Comparison of ENCODE assay signal across 36 cellular contexts in the genomic region with DNA sequence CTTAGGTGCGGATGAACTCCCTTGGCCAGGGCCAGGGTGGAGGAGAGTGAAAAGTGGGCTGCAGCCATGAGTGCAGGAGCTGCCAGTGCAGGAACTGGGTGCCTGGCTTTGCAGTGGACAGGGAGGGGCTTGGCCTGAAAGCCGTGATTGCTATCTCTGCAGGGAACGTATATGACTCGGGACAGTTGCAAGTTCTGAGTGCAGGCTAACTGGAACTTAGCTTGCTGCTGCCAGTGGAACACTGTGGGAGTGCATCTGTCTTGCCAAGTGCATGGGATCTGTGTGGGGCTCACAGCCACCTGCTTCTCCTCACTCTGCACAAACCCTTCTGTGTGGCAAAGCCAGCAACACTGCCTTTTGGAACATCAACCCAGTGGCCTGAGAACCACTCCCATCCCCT. TPM values are rescaled to one million over a fixed set of nuclear protein-coding genes. Genes with fewer than 3 reads are reported as not detected.
"Had no signal": no experiment of that assay in that cellular context is flagged by ENCODE, and none has a peak within 500 bp of the region (broad histone marks: within the 10 kb centered on the region; RNA-seq: fewer than 3 reads in every experiment).

No MANE protein-coding gene starts in this region.

- H3K4me3 Mint-ChIP-seq: activated B cell treated with CpG ODN at 0.5 μM for 24 hours; activated CD8-positive, alpha-beta T cell treated with anti-CD3 and anti-CD28 coated beads for 36 hours; activated naive CD4-positive, alpha-beta T cell treated with anti-CD3 and anti-CD28 coated beads for 36 hours; activated naive CD4-positive, alpha-beta T cell treated with anti-CD3 and anti-CD28 coated beads, Interleukin-2, amount 50 U/mL, for 24 hours; activated naive CD8-positive, alpha-beta T cell treated with anti-CD3 and anti-CD28 coated beads for 36 hours; activated naive CD8-positive, alpha-beta T cell treated with anti-CD3 and anti-CD28 coated beads, Interleukin-2, amount 50 U/mL, for 24 hours; activated T-helper 1 cell treated with anti-CD3 and anti-CD28 coated beads, Interleukin-12 subunit alpha, Interleukin-12 subunit beta, Interleukin-2, Interleukin-4 antibody, amounts not matched to agents 30 ng/mL and 10 ng/mL and 1 ng/mL, durations not matched to agents 14 hours and 24 hours and 36 hours; brain; central memory CD8-positive, alpha-beta T cell; dendritic cell treated with granulocyte-macrophage colony-stimulating factor and Interleukin-4, amounts not matched to agents 40 ng/mL and 50 ng/mL, for 4 days; endodermal cell; T-helper 17 cell; T-helper 2 cell treated with Interferon-gamma antibody and Interleukin-4, amounts not matched to agents 5 μg/mL and 100 μg/mL, for 36 hours had no signal

- H3K9me3 ChIP-seq: gastrocnemius medialis had no signal

- H3K27me3 Mint-ChIP-seq: activated B cell treated with CpG ODN at 0.5 μM for 24 hours; activated CD8-positive, alpha-beta T cell treated with anti-CD3 and anti-CD28 coated beads for 36 hours; activated naive CD4-positive, alpha-beta T cell treated with anti-CD3 and anti-CD28 coated beads, Interleukin-2, amount 50 U/mL, for 24 hours; activated naive CD8-positive, alpha-beta T cell treated with anti-CD3 and anti-CD28 coated beads for 36 hours; activated naive CD8-positive, alpha-beta T cell treated with anti-CD3 and anti-CD28 coated beads, Interleukin-2, amount 50 U/mL, for 24 hours; central memory CD8-positive, alpha-beta T cell; dendritic cell treated with granulocyte-macrophage colony-stimulating factor and Interleukin-4, amounts not matched to agents 40 ng/mL and 50 ng/mL, for 4 days; T-helper 17 cell had no signal

- H3K4me1 Mint-ChIP-seq: activated B cell treated with CpG ODN at 0.5 μM for 24 hours; activated naive CD4-positive, alpha-beta T cell treated with anti-CD3 and anti-CD28 coated beads, Interleukin-2, amount 50 U/mL, for 24 hours; activated naive CD8-positive, alpha-beta T cell treated with anti-CD3 and anti-CD28 coated beads for 36 hours; activated naive CD8-positive, alpha-beta T cell treated with anti-CD3 and anti-CD28 coated beads, Interleukin-2, amount 50 U/mL, for 24 hours; brain; central memory CD8-positive, alpha-beta T cell; T-helper 17 cell had no signal

- H3K4me1 ChIP-seq: adrenal gland, ascending aorta, breast epithelium, esophagus muscularis mucosa, foreskin keratinocyte, gastrocnemius medialis, heart right ventricle had no signal

- H3K27ac ChIP-seq: adrenal gland, ascending aorta, breast epithelium, coronary artery, dorsolateral prefrontal cortex, esophagus muscularis mucosa, foreskin keratinocyte, gastrocnemius medialis, heart right ventricle, WERI-Rb-1 had no signal

- H3K36me3 ChIP-seq: adrenal gland, breast epithelium, gastrocnemius medialis, WERI-Rb-1 had no signal

- H3K27me3 ChIP-seq: adrenal gland, ascending aorta, breast epithelium, dorsolateral prefrontal cortex, esophagus muscularis mucosa, gastrocnemius medialis, heart right ventricle had no signal

- H3K4me3 ChIP-seq: adrenal gland, ascending aorta, breast epithelium, coronary artery, dorsolateral prefrontal cortex, esophagus muscularis mucosa, gastrocnemius medialis, heart right ventricle had no signal

- H3K27ac Mint-ChIP-seq: activated B cell treated with CpG ODN at 0.5 μM for 24 hours; activated CD8-positive, alpha-beta T cell treated with anti-CD3 and anti-CD28 coated beads for 36 hours; activated naive CD4-positive, alpha-beta T cell treated with anti-CD3 and anti-CD28 coated beads for 36 hours; activated naive CD4-positive, alpha-beta T cell treated with anti-CD3 and anti-CD28 coated beads, Interleukin-2, amount 50 U/mL, for 24 hours; activated naive CD8-positive, alpha-beta T cell treated with anti-CD3 and anti-CD28 coated beads for 36 hours; activated naive CD8-positive, alpha-beta T cell treated with anti-CD3 and anti-CD28 coated beads, Interleukin-2, amount 50 U/mL, for 24 hours; activated T-helper 1 cell treated with anti-CD3 and anti-CD28 coated beads, Interleukin-12 subunit alpha, Interleukin-12 subunit beta, Interleukin-2, Interleukin-4 antibody, amounts not matched to agents 30 ng/mL and 10 ng/mL and 1 ng/mL, durations not matched to agents 14 hours and 24 hours and 36 hours; activated T-helper 2 cell treated with anti-CD3 and anti-CD28 coated beads, Interferon-gamma antibody, Interleukin-2, Interleukin-4, amounts not matched to agents 10 μg/mL and 5 μg/mL and 100 μg/mL, durations not matched to agents 14 hours and 24 hours and 36 hours; brain; dendritic cell treated with granulocyte-macrophage colony-stimulating factor and Interleukin-4, amounts not matched to agents 40 ng/mL and 50 ng/mL, for 4 days; endodermal cell; T-helper 17 cell; T-helper 2 cell treated with Interferon-gamma antibody and Interleukin-4, amounts not matched to agents 5 μg/mL and 100 μg/mL, for 36 hours had no signal

- DNase-seq: activated B cell treated with CpG ODN at 0.5 μM for 24 hours; activated CD4-positive, alpha-beta T cell treated with anti-CD3 and anti-CD28 coated beads for 48 hours; activated CD4-positive, alpha-beta T cell treated with anti-CD3 and anti-CD28 coated beads, Interleukin-2, amount 50 U/mL, for 1 hour; activated CD4-positive, alpha-beta T cell treated with anti-CD3 and anti-CD28 coated beads, Interleukin-2, amount 50 U/mL, for 48 hours; activated CD8-positive, alpha-beta memory T cell treated with anti-CD3 and anti-CD28 coated beads for 24 hours; activated CD8-positive, alpha-beta T cell treated with anti-CD3 and anti-CD28 coated beads for 36 hours; activated effector memory CD4-positive, alpha-beta T cell treated with anti-CD3 and anti-CD28 coated beads, Interleukin-2, amount 50 U/mL, for 16 hours; activated naive CD4-positive, alpha-beta T cell treated with anti-CD3 and anti-CD28 coated beads for 36 hours; activated naive CD8-positive, alpha-beta T cell treated with anti-CD3 and anti-CD28 coated beads for 36 hours; activated naive CD8-positive, alpha-beta T cell treated with anti-CD3 and anti-CD28 coated beads, Interleukin-2, amount 50 U/mL, for 24 hours; activated T-cell treated with anti-CD3 and anti-CD28 coated beads, Interleukin-2, amount 50 U/mL, for 48 hours; adrenal gland; amygdala; dorsolateral prefrontal cortex; effector memory CD4-positive, alpha-beta T cell; endodermal cell; foreskin keratinocyte; gastrocnemius medialis; heart right ventricle; T-helper 1 cell; T-helper 17 cell; T1000; WERI-Rb-1 had no signal

- ATAC-seq: activated CD4-positive, CD25-positive, alpha-beta regulatory T cell treated with anti-CD3 and anti-CD28 coated beads, Interleukin-2, amount 50 U/mL, for 24 hours; activated CD8-positive, alpha-beta T cell treated with anti-CD3 and anti-CD28 coated beads for 36 hours; activated naive CD8-positive, alpha-beta T cell treated with anti-CD3 and anti-CD28 coated beads, Interleukin-2, amount 50 U/mL, for 24 hours; foreskin keratinocyte; gastrocnemius medialis; heart right ventricle; T-helper 17 cell had no signal

RNA-seq across cellular contexts. Expression of gene FLACC1, which starts 36.9 kb away (rescaled TPM):
- total RNA-seq: epithelial cell of proximal tubule had no signal
